16 cellular contexts compared by ENCODE assay signal in the genomic region with DNA sequence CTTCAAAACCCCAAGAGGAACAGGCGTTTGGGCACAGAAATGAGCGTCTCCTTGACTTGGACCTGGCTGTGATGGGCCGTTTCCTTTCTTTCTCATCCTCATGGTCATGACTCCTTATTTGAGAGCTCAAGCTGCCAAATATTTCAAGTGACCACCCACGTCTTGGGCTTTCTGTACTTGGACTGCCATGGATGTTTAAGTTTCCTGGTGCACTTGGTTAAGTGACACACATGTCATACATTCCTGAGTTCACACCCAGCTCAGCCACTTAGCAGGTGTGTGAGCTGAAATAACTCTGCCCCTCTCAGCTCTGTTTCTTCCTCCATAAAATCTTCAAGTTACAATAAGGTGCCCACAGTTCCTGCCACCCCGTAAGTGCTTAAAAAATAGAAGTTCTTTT.
DNase-seq lines count a peak whose midpoint lies in the region; ATAC-seq and TF ChIP-seq lines count a peak whose summit lies in the region.
"Had no signal": no experiment of that assay in that cellular context is flagged by ENCODE, and none has a peak within 500 bp of the region (broad histone marks: within the 10 kb centered on the region; RNA-seq: fewer than 3 reads in every experiment).

No MANE protein-coding gene starts in this region.

- 82% methylated on average over 5 of the region's 5 CpGs for WGBS in hepatocyte (ENCODE audit: low lambda C conversion rate, missing lambda C conversion rate)

- ATAC-seq in HG02885 (IDR thresholded peaks at IDR 0.05; ENCODE audit: poor library complexity, unreplicated experiment), result no peak
- ATAC-seq in HG02759 (IDR thresholded peaks at IDR 0.05; ENCODE audit: unreplicated experiment), result no peak
- ATAC-seq: HepG2, Panc1, Right ventricle myocardium inferior had no signal

- H2AFZ ChIP-seq in hepatocyte, result no peak overlapping the region

- DNase-seq in SJSA1 (ENCODE audit: low read depth in 1 of 2, low spot score in 2 of 2) (peak; percentile 68 to 70), hepatocyte (ENCODE audit: low spot score) (no peak), myocyte (ENCODE audit: low read depth) (peak; percentile 72), type B pancreatic cell (ENCODE audit: extremely low spot score, unreplicated experiment) (no peak), midbrain (lab: John Stamatoyannopoulos, UW) (no peak)
- DNase-seq: DMS153, HFFc6, Kasumi-1, NCI-H187 treated with DMSO at 0.1 percent for 48 hours, NCI-H510A treated with DMSO at 0.1 percent for 48 hours had no signal

- no peaks in the 10 kb centered on the region for H3K27me3 Mint-ChIP-seq in type B pancreatic cell

- H3K27me3 ChIP-seq in SJSA1 (replicated peaks) (no peaks in the 10 kb centered on the region), hepatocyte (no peaks in the 10 kb centered on the region)
- H3K27me3 ChIP-seq: BLaER1 treated with 17β-estradiol and CSF1 and Interleukin-3, amounts not matched to agents 10 nM and 100 nM had no signal

- no peaks in the 10 kb centered on the region for H3K79me2 ChIP-seq in hepatocyte

- H3K4me3 ChIP-seq in SJSA1 (no peak overlapping the region), hepatocyte (no peak overlapping the region)
- H3K4me3 ChIP-seq: BLaER1 treated with 17β-estradiol and CSF1 and Interleukin-3, amounts not matched to agents 10 nM and 100 nM had no signal

- H3K4me1 ChIP-seq in SJSA1 (replicated peaks) (peaks cover 39% of the 10 kb centered on the region), hepatocyte (ENCODE audit: insufficient read depth) (peaks cover 5% of the 10 kb centered on the region)

- no peaks in the 10 kb centered on the region for H3K9me2 ChIP-seq in hepatocyte (replicated peaks; ENCODE audit: insufficient read depth)

- no peak overlapping the region for H3K4me3 Mint-ChIP-seq in type B pancreatic cell
- H3K4me3 Mint-ChIP-seq: HFFc6 had no signal

- peaks cover 15% of the 10 kb centered on the region for H3K4me1 Mint-ChIP-seq in type B pancreatic cell (ENCODE audit: unreplicated experiment)

- H3K27ac Mint-ChIP-seq in type B pancreatic cell, result peak overlapping the region; percentile 91
- H3K27ac Mint-ChIP-seq: HFFc6 had no signal

- H3K9me3 Mint-ChIP-seq in type B pancreatic cell, result no peaks in the 10 kb centered on the region
- H3K9me3 Mint-ChIP-seq: HFFc6 had no signal

- peak overlapping the region; percentile 16; the same call in 1 of the 2 replicates for H3K27ac ChIP-seq in SJSA1
- H3K27ac ChIP-seq in hepatocyte, result peak overlapping the region; percentile 46
- H3K27ac ChIP-seq: BLaER1 treated with 17β-estradiol and CSF1 and Interleukin-3, amounts not matched to agents 10 nM and 100 nM had no signal

- peaks cover 20% of the 10 kb centered on the region for H3K36me3 Mint-ChIP-seq in type B pancreatic cell

- H3K9me3 ChIP-seq in SJSA1 (replicated peaks) (no peaks in the 10 kb centered on the region), hepatocyte (ENCODE audit: low read depth) (no peaks in the 10 kb centered on the region)
- H3K9me3 ChIP-seq: BLaER1 treated with 17β-estradiol and CSF1 and Interleukin-3, amounts not matched to agents 10 nM and 100 nM had no signal

- H3K4me2 ChIP-seq in hepatocyte, result no peak overlapping the region
- H3K4me2 ChIP-seq: BLaER1 treated with 17β-estradiol and CSF1 and Interleukin-3, amounts not matched to agents 10 nM and 100 nM had no signal

- H3K36me3 ChIP-seq in SJSA1 (peaks cover 12% of the 10 kb centered on the region), hepatocyte (replicated peaks; ENCODE audit: insufficient read depth, low read depth) (no peaks in the 10 kb centered on the region)

- no peaks in the 10 kb centered on the region for H4K20me1 ChIP-seq in hepatocyte (ENCODE audit: insufficient read depth, poor library complexity, severe bottlenecking)

- TF ChIP-seq CTCF in hepatocyte (IDR thresholded peaks at IDR 0.05; ENCODE audit: poor library complexity) (no peak), type B pancreatic cell (conservative IDR thresholded peaks at IDR 0.05) (no peak)

Comparison
In these comparisons a context has a peak if more than half of its experiments do, and no peak if none do; other contexts are left out.
1. DNase-seq: peak in SJSA1 (2 of 2) and myocyte (single experiment); none in hepatocyte (single experiment), type B pancreatic cell (single experiment) and midbrain (single experiment).